16 cellular contexts compared by ENCODE assay signal in genomic region chr5:149273237-149273636, GRCh38. TPM values are rescaled to one million over a fixed set of nuclear protein-coding genes. Genes with fewer than 3 reads are reported as not detected.
DNase-seq lines count a peak whose midpoint lies in the region; ATAC-seq, FAIRE-seq and TF ChIP-seq lines count a peak whose summit lies in the region.
"Had no signal": no experiment of that assay in that cellular context is flagged by ENCODE, and none has a peak within 500 bp of the region (broad histone marks: within the 10 kb centered on the region; RNA-seq: fewer than 3 reads in every experiment).

No MANE protein-coding gene starts in this region.

- H3K4me2 ChIP-seq in HCT116 (ENCODE audit: low read length) (peak overlapping the region; percentile 97; the same call in 1 of the 2 replicates), astrocyte (ENCODE audit: low read length) (peak overlapping the region; percentile 98), OCI-LY7 (ENCODE audit: low read length) (no peak overlapping the region)

- peaks cover 0 to 4% of the 10 kb centered on the region in 2 experiments; a peak in 1 of 4 replicates for H3K9me3 ChIP-seq in HCT116 (ENCODE audit: control insufficient read depth in 1 of 2, insufficient read depth in 1 of 2, low read depth in 1 of 2, low read length in 2 of 2)
- H3K9me3 ChIP-seq in astrocyte (ENCODE audit: insufficient read depth, low read depth, low read length): peaks cover 4% of the 10 kb centered on the region
- peaks cover 3 to 4% of the 10 kb centered on the region in 2 donors for H3K9me3 ChIP-seq in kidney (ENCODE audit: control insufficient read depth in 1 of 2, low read length in 2 of 2)
- peaks cover 0 to 6% (median 5%) of the 10 kb centered on the region in 3 donors for H3K9me3 ChIP-seq in skeletal muscle tissue (ENCODE audit: control insufficient read depth in 3 of 3, low read length in 3 of 3)
- no peaks in the 10 kb centered on the region for H3K9me3 ChIP-seq in OCI-LY7 (ENCODE audit: low read length)
- H3K9me3 ChIP-seq: BE2C had no signal

- H3K79me2 ChIP-seq in HCT116 (ENCODE audit: insufficient read depth, low read length) (no peaks in the 10 kb centered on the region), astrocyte (ENCODE audit: insufficient read depth, low read length) (no peaks in the 10 kb centered on the region), OCI-LY7 (ENCODE audit: insufficient read depth, low read depth, low read length) (no peaks in the 10 kb centered on the region)

- H3K27me3 ChIP-seq in HCT116 (ENCODE audit: insufficient read depth, low read length) (no peaks in the 10 kb centered on the region), astrocyte (ENCODE audit: insufficient read depth, low read length) (peaks cover 3% of the 10 kb centered on the region), skeletal muscle tissue (ENCODE audit: control insufficient read depth in 3 of 3, insufficient read depth in 3 of 3, low read length in 3 of 3) (no peaks in the 10 kb centered on the region)

- no peak for DNase-seq in HCT116 (ENCODE audit: low read depth, low spot score)
- DNase-seq in astrocyte (ENCODE audit: low read depth): no peak
- DNase-seq in kidney: no peak
- DNase-seq in activated CD4-positive, alpha-beta T cell treated with anti-CD3 and anti-CD28 coated beads, Interleukin-2, amount 10 ng/mL, durations not matched to agents 24 days and 14 days: no peak
- DNase-seq in DMS153 treated with DMSO at 0.1 percent for 48 hours (lab: John Stamatoyannopoulos, UW; ENCODE audit: unreplicated experiment): no peak
- DNase-seq in OCI-LY7 (ENCODE audit: low spot score): no peak
- DNase-seq: activated CD4-positive, alpha-beta T cell treated with anti-CD3 and anti-CD28 coated beads for 4 hours; activated naive CD8-positive, alpha-beta T cell treated with anti-CD3 and anti-CD28 coated beads, Interleukin-2, amount 10 ng/mL, durations not matched to agents 7 days and 5 days; BE2C; DMS 273 treated with DMSO at 0.1 percent for 48 hours; naive thymus-derived CD8-positive, alpha-beta T cell; NCI-H345; stimulated activated CD4-positive, alpha-beta T cell treated with anti-CD3 and anti-CD28 coated beads, Interleukin-4, amount 100 ng/mL, for 24 hours had no signal

- H3K4me1 ChIP-seq in HCT116 (ENCODE audit: control insufficient read depth in 1 of 2, insufficient read depth in 2 of 2, low read length in 2 of 2) (peaks cover 0 to 8% of the 10 kb centered on the region in 2 experiments; a peak in 2 of 4 replicates), astrocyte (ENCODE audit: insufficient read depth, low read length) (peaks cover 4% of the 10 kb centered on the region), kidney (ENCODE audit: control insufficient read depth in 1 of 2, insufficient read depth in 1 of 2, low read depth in 1 of 2, low read length in 2 of 2) (no peaks in the 10 kb centered on the region), skeletal muscle tissue (ENCODE audit: control insufficient read depth in 3 of 3, insufficient read depth in 3 of 3, low read length in 3 of 3) (peaks cover 22 to 29% (median 26%) of the 10 kb centered on the region in 3 donors), OCI-LY7 (ENCODE audit: insufficient read depth, low read length, poor library complexity, severe bottlenecking) (no peaks in the 10 kb centered on the region)

- no peaks in the 10 kb centered on the region for H3K36me3 ChIP-seq in HCT116 (ENCODE audit: control insufficient read depth in 1 of 2, insufficient read depth in 2 of 2, low read length in 2 of 2)
- H3K36me3 ChIP-seq in astrocyte (ENCODE audit: insufficient read depth, low read length): no peaks in the 10 kb centered on the region
- no peaks in the 10 kb centered on the region for H3K36me3 ChIP-seq in kidney (ENCODE audit: control insufficient read depth in 1 of 2, insufficient read depth in 2 of 2, low read length in 2 of 2)
- peaks cover 0 to 4% (median 0%) of the 10 kb centered on the region in 3 donors for H3K36me3 ChIP-seq in skeletal muscle tissue (ENCODE audit: control insufficient read depth in 3 of 3, insufficient read depth in 3 of 3, low read length in 3 of 3)
- H3K36me3 ChIP-seq in OCI-LY7 (ENCODE audit: insufficient read depth, low read length): no peaks in the 10 kb centered on the region
- H3K36me3 ChIP-seq: BE2C had no signal

- peaks cover 4% of the 10 kb centered on the region for H3K27me3 Mint-ChIP-seq in astrocyte (ENCODE audit: low read depth, unreplicated experiment)
- peaks cover 68% of the 10 kb centered on the region for H3K27me3 Mint-ChIP-seq in activated CD4-positive, alpha-beta T cell treated with anti-CD3 and anti-CD28 coated beads, Interleukin-2, amount 10 ng/mL, durations not matched to agents 24 days and 14 days

- no peak overlapping the region for H3K27ac ChIP-seq in HCT116 (ENCODE audit: low read depth, low read length)
- H3K27ac ChIP-seq in astrocyte (ENCODE audit: low read depth, low read length): no peak overlapping the region
- peak overlapping the region; percentile 0 to 8 for H3K27ac ChIP-seq in kidney (ENCODE audit: low read depth in 2 of 2, low read length in 2 of 2)
- peak overlapping the region; percentile 90 for H3K27ac ChIP-seq in skeletal muscle tissue (ENCODE audit: low read depth, low read length)
- no peak overlapping the region for H3K27ac ChIP-seq in OCI-LY7 (ENCODE audit: low read depth, low read length, poor library complexity, severe bottlenecking)

- POLR2A ChIA-PET in HCT116 (lab: Charles Lee) (no interaction called here), OCI-LY7 (lab: Charles Lee) (no interaction called here)

- H3K9ac ChIP-seq in HCT116 (ENCODE audit: low read length): no peak overlapping the region
- no peak overlapping the region for H3K9ac ChIP-seq in astrocyte (ENCODE audit: low read length)
- no peak overlapping the region for H3K9ac ChIP-seq in kidney (ENCODE audit: low read length in 2 of 2)
- H3K9ac ChIP-seq in skeletal muscle tissue (ENCODE audit: low read depth in 1 of 3, low read length in 3 of 3): peak overlapping the region; percentile 66 to 90 (median 82)

- H3K4me3 ChIP-seq in HCT116 (replicated peaks in 1 of 2; ENCODE audit: low read depth in 1 of 2, low read length in 2 of 2) (no peak overlapping the region), astrocyte (ENCODE audit: insufficient read depth, low read depth, low read length) (no peak overlapping the region), kidney (ENCODE audit: low read length in 2 of 2) (peak overlapping the region in 1 of 2 donors; percentile 77), skeletal muscle tissue (ENCODE audit: low read length in 3 of 3) (peak overlapping the region; percentile 59 to 83 (median 81)), OCI-LY7 (ENCODE audit: low read depth, low read length, poor library complexity, severe bottlenecking) (no peak overlapping the region)

- ATAC-seq in HCT116 (no peak), HG03378 (IDR thresholded peaks at IDR 0.05; ENCODE audit: unreplicated experiment) (no peak)
- ATAC-seq: naive thymus-derived CD8-positive, alpha-beta T cell had no signal

- RAD21 ChIA-PET in HCT116 (lab: Charles Lee; ENCODE audit: low non-redundant PET in 1 of 2, low total read pairs in 2 of 2, uncharacterized antibody in 2 of 2, unreplicated experiment in 2 of 2): no interaction called here

- TF ChIP-seq RAD21 in HCT116 (IDR thresholded peaks at IDR 0.05; ENCODE audit: low read depth): no peak

- TF ChIP-seq POLR2A in HCT116 (IDR thresholded peaks at IDR 0.05; ENCODE audit: borderline replicate concordance, extremely low read depth, insufficient read depth, insufficient read length): no peak

- peaks cover 5% of the 10 kb centered on the region for H3K36me3 Mint-ChIP-seq in astrocyte (ENCODE audit: low read depth, unreplicated experiment)
- H3K36me3 Mint-ChIP-seq in activated CD4-positive, alpha-beta T cell treated with anti-CD3 and anti-CD28 coated beads, Interleukin-2, amount 10 ng/mL, durations not matched to agents 24 days and 14 days (ENCODE audit: low read depth): no peaks in the 10 kb centered on the region
- H3K36me3 Mint-ChIP-seq: activated naive CD8-positive, alpha-beta T cell treated with anti-CD3 and anti-CD28 coated beads, Interleukin-2, amount 10 ng/mL, durations not matched to agents 7 days and 5 days had no signal

- H4K20me1 ChIP-seq in HCT116 (ENCODE audit: insufficient read depth) (no peaks in the 10 kb centered on the region), astrocyte (ENCODE audit: insufficient read depth, low read length) (no peaks in the 10 kb centered on the region), OCI-LY7 (ENCODE audit: insufficient read depth, low read length) (no peaks in the 10 kb centered on the region)

- CTCF ChIA-PET in HCT116 (lab: Charles Lee) (no interaction called here), OCI-LY7 (lab: Charles Lee; ENCODE audit: unreplicated experiment) (no interaction called here)

- FAIRE-seq in astrocyte (lab: Jason Lieb, UNC) (no peak), kidney (lab: Jason Lieb, UNC) (no peak)

- no peaks in the 10 kb centered on the region for H3K9me2 ChIP-seq in HCT116 (ENCODE audit: insufficient read depth)
- no peaks in the 10 kb centered on the region for H3K9me2 ChIP-seq in OCI-LY7 (ENCODE audit: insufficient read depth, low read length)

- H3K4me1 Mint-ChIP-seq in astrocyte (ENCODE audit: low read depth, unreplicated experiment): no peaks in the 10 kb centered on the region
- peaks cover 6% of the 10 kb centered on the region for H3K4me1 Mint-ChIP-seq in activated CD4-positive, alpha-beta T cell treated with anti-CD3 and anti-CD28 coated beads, Interleukin-2, amount 10 ng/mL, durations not matched to agents 24 days and 14 days

- peak overlapping the region; percentile 97 for H3K4me3 Mint-ChIP-seq in astrocyte (ENCODE audit: unreplicated experiment)
- no peak overlapping the region for H3K4me3 Mint-ChIP-seq in activated CD4-positive, alpha-beta T cell treated with anti-CD3 and anti-CD28 coated beads, Interleukin-2, amount 10 ng/mL, durations not matched to agents 24 days and 14 days

- H2AFZ ChIP-seq in HCT116 (ENCODE audit: low read depth, low read length, poor library complexity, severe bottlenecking) (no peak overlapping the region), astrocyte (ENCODE audit: low read depth, low read length) (no peak overlapping the region), OCI-LY7 (ENCODE audit: low read length) (no peak overlapping the region)

- no peak for TF ChIP-seq CTCF in HCT116 (IDR thresholded peaks at IDR 0.05 in 2 of 3, conservative IDR thresholded peaks at IDR 0.05 in 1 of 3; ENCODE audit: borderline replicate concordance in 1 of 3, insufficient read depth in 1 of 3, low read depth in 2 of 3, low read length in 2 of 3)
- no peak for TF ChIP-seq CTCF in astrocyte (IDR thresholded peaks at IDR 0.05; ENCODE audit: insufficient read depth, low read depth, low read length)
- no peak for TF ChIP-seq CTCF in kidney (IDR thresholded peaks at IDR 0.05; ENCODE audit: borderline replicate concordance, extremely low read depth, insufficient read depth)
- no peak for TF ChIP-seq CTCF in OCI-LY7 (conservative IDR thresholded peaks at IDR 0.05; ENCODE audit: low read length)

- intact Hi-C loops in HCT116 (cut with micrococcal nuclease) (no loop called here), kidney (cut with DNase I) (no loop called here), OCI-LY7 (cut with micrococcal nuclease; ENCODE audit: unreplicated experiment) (no loop called here)
- intact Hi-C loops in activated CD4-positive, alpha-beta T cell treated with anti-CD3 and anti-CD28 coated beads, Interleukin-2, amount 10 ng/mL, durations not matched to agents 24 days and 14 days (cut with micrococcal nuclease): no loop called here

- BruUV-seq in HCT116 (replicated peaks; lab: Mats Ljungman, UMichigan) (no TSS peak), OCI-LY7 (replicated peaks; lab: Mats Ljungman, UMichigan) (no TSS peak)

- no peaks in the 10 kb centered on the region for H3K9me3 Mint-ChIP-seq in astrocyte (ENCODE audit: unreplicated experiment)
- H3K9me3 Mint-ChIP-seq in activated CD4-positive, alpha-beta T cell treated with anti-CD3 and anti-CD28 coated beads, Interleukin-2, amount 10 ng/mL, durations not matched to agents 24 days and 14 days: no peaks in the 10 kb centered on the region
- H3K9me3 Mint-ChIP-seq: activated naive CD8-positive, alpha-beta T cell treated with anti-CD3 and anti-CD28 coated beads, Interleukin-2, amount 10 ng/mL, durations not matched to agents 7 days and 5 days had no signal

- no peak overlapping the region for H3K27ac Mint-ChIP-seq in astrocyte (ENCODE audit: unreplicated experiment)
- H3K27ac Mint-ChIP-seq in activated CD4-positive, alpha-beta T cell treated with anti-CD3 and anti-CD28 coated beads, Interleukin-2, amount 10 ng/mL, durations not matched to agents 24 days and 14 days: no peak overlapping the region
- H3K27ac Mint-ChIP-seq: activated naive CD8-positive, alpha-beta T cell treated with anti-CD3 and anti-CD28 coated beads, Interleukin-2, amount 10 ng/mL, durations not matched to agents 7 days and 5 days had no signal

RNA-seq across cellular contexts. Expression of gene AFAP1L1, which starts 1.6 kb away (rescaled TPM):
- total RNA-seq in HCT116 (2021; ENCODE audit: unreplicated experiment) (4.3 TPM), astrocyte (7.6 and 8.3 TPM in 2 replicates), kidney (14.8 TPM), skeletal muscle tissue (75.7 TPM), OCI-LY7 (2022) (not detected in 2 replicates)
- polyA plus RNA-seq in HCT116 (2012): 4.4 and 5.5 TPM in 2 replicates
- 4.8 TPM for polyA plus RNA-seq in kidney (ENCODE audit: insufficient read depth, low read depth, low replicate concordance)
- not detected in 2 replicates for total RNA-seq in activated CD4-positive, alpha-beta T cell treated with anti-CD3 and anti-CD28 coated beads, Interleukin-2, amount 10 ng/mL, durations not matched to agents 24 days and 14 days
- not detected in 2 replicates for total RNA-seq in OCI-LY7 (2014; rRNA removed; shearing (Covaris generic))
- polyA plus RNA-seq: IgD-negative memory B cell had no signal

Comparison
In these comparisons a context has a peak if more than half of its experiments do, and no peak if none do; other contexts are left out.
1. H3K27ac ChIP-seq: peak in kidney (2 of 2) and skeletal muscle tissue (single experiment); none in HCT116 (single experiment), astrocyte (single experiment) and OCI-LY7 (single experiment).
2. H3K4me3 ChIP-seq: peak in skeletal muscle tissue (3 of 3); none in HCT116 (0 of 2), astrocyte (single experiment) and OCI-LY7 (single experiment).
3. H3K9ac ChIP-seq: peak in skeletal muscle tissue (3 of 3); none in HCT116 (single experiment), astrocyte (single experiment) and kidney (0 of 2).